ENCODE assay signal across 24 cellular contexts in the genomic region with DNA sequence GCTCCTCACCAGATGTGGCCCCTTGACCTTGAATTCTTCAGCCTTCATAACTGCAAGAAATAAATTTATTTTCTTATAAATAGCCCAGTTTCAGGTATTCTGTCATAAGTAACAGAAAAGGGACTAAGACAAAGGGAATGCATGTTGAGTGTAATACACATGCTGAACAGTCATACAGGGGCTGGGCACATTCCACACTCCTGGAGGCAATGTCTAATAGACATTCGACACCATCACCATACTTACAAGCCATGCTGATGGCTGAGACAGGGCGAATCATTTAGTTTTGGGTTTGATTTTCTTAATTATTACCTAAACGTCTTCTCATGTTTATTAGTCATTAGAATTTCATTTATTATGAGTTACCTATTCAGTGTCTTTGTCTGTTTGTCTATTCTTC.
DNase-seq lines count a peak whose midpoint lies in the region; TF ChIP-seq lines count a peak whose summit lies in the region.
"Had no signal": no experiment of that assay in that cellular context is flagged by ENCODE, and none has a peak within 500 bp of the region (broad histone marks: within the 10 kb centered on the region; RNA-seq: fewer than 3 reads in every experiment).

No MANE protein-coding gene starts in this region.

- H3K4me3 ChIP-seq in GM23248: no peak overlapping the region
- H3K4me3 ChIP-seq in epithelial cell of esophagus (ENCODE audit: low read length): no peak overlapping the region
- H3K4me3 ChIP-seq: esophagus muscularis mucosa, GM12878, K562, lung, Peyer's patch, tibial artery had no signal

- 33 to 40% methylated on average over 3 of the region's 3 CpGs for WGBS in GM23248 (ENCODE audit: low coverage in 1 of 2, low lambda C conversion rate in 2 of 2, missing lambda C conversion rate in 2 of 2), 2 experiments

- in situ Hi-C loops in GM23248 (cut with MboI): no loop called here

- H3K27me3 ChIP-seq in GM23248 (replicated peaks; ENCODE audit: insufficient read depth): no peaks in the 10 kb centered on the region
- H3K27me3 ChIP-seq: esophagus muscularis mucosa, Peyer's patch, tibial artery had no signal

- no peak overlapping the region for H3K27ac ChIP-seq in GM23248
- H3K27ac ChIP-seq: esophagus muscularis mucosa, Peyer's patch, tibial artery had no signal

- no peaks in the 10 kb centered on the region for H3K36me3 ChIP-seq in GM23248 (ENCODE audit: low read depth)
- H3K36me3 ChIP-seq: esophagus muscularis mucosa, Peyer's patch, tibial artery had no signal

- H3F3A ChIP-seq in GM23248 (ENCODE audit: insufficient read depth): no peaks in the 10 kb centered on the region

- no peak overlapping the region for H3K9ac ChIP-seq in GM23248

- H3K9me3 ChIP-seq in GM23248 (ENCODE audit: low read depth): no peaks in the 10 kb centered on the region
- H3K9me3 ChIP-seq: esophagus muscularis mucosa, Peyer's patch, tibial artery had no signal

- H3K4me2 ChIP-seq in GM23248 (ENCODE audit: unreplicated experiment): no peak overlapping the region

- no peaks in the 10 kb centered on the region for H3K4me1 ChIP-seq in GM23248 (ENCODE audit: insufficient read depth)
- H3K4me1 ChIP-seq: esophagus muscularis mucosa, Peyer's patch, tibial artery had no signal

- H4K20me1 ChIP-seq in GM23248 (ENCODE audit: insufficient read depth): no peaks in the 10 kb centered on the region

- DNase-seq in GM23248 (peak; percentile 39), M059J (ENCODE audit: low read depth) (peak; percentile 40), epithelial cell of esophagus (ENCODE audit: low read depth) (peak; percentile 82), non-pigmented ciliary epithelial cell (ENCODE audit: low read depth) (peak; percentile 5), RPMI8226 (no peak), OCI-M2 (lab: John Stamatoyannopoulos, UW; ENCODE audit: unreplicated experiment) (no peak)
- DNase-seq in activated CD4-positive, alpha-beta T cell treated with anti-CD3 and anti-CD28 coated beads for 48 hours: no peak
- DNase-seq: activated CD4-positive, alpha-beta T cell treated with anti-CD3 and anti-CD28 coated beads for 36 hours; activated CD8-positive, alpha-beta memory T cell treated with anti-CD3 and anti-CD28 coated beads for 24 hours; activated gamma-delta T cell treated with Interleukin-2 at 50 U/mL for 16 hours; activated T-cell treated with anti-CD3 and anti-CD28 coated beads, Interleukin-2, amount 50 U/mL, for 1 hour; CD8-positive, alpha-beta T cell; DMS79; effector CD8-positive, alpha-beta T cell; H9; NCI-H1417 treated with DMSO at 0.1 percent for 48 hours; NCI-H524; NK-92 treated with Interleukin-12 subunit alpha and Interleukin-12 subunit beta, amount 100 ng/mL, for 24 hours; Peyer's patch; tibial artery had no signal

- no peak for TF ChIP-seq CTCF in epithelial cell of esophagus (IDR thresholded peaks at IDR 0.05; ENCODE audit: insufficient read depth, low read depth, low read length, missing control alignments)

- no peaks in the 10 kb centered on the region for H3K79me2 ChIP-seq in GM23248 (ENCODE audit: insufficient read depth)

- no peaks in the 10 kb centered on the region for H3K9me2 ChIP-seq in GM23248 (ENCODE audit: insufficient read depth)

- H2AFZ ChIP-seq in GM23248: no peak overlapping the region

Comparison
In these comparisons a context has a peak if more than half of its experiments do, and no peak if none do; other contexts are left out.
1. DNase-seq: peak in GM23248 (single experiment), M059J (single experiment), epithelial cell of esophagus (single experiment) and non-pigmented ciliary epithelial cell (single experiment); none in activated CD4-positive, alpha-beta T cell treated with anti-CD3 and anti-CD28 coated beads for 48 hours (single experiment), RPMI8226 (single experiment) and OCI-M2 (single experiment).